1 cellular context compared by ENCODE assay signal in the genomic region with DNA sequence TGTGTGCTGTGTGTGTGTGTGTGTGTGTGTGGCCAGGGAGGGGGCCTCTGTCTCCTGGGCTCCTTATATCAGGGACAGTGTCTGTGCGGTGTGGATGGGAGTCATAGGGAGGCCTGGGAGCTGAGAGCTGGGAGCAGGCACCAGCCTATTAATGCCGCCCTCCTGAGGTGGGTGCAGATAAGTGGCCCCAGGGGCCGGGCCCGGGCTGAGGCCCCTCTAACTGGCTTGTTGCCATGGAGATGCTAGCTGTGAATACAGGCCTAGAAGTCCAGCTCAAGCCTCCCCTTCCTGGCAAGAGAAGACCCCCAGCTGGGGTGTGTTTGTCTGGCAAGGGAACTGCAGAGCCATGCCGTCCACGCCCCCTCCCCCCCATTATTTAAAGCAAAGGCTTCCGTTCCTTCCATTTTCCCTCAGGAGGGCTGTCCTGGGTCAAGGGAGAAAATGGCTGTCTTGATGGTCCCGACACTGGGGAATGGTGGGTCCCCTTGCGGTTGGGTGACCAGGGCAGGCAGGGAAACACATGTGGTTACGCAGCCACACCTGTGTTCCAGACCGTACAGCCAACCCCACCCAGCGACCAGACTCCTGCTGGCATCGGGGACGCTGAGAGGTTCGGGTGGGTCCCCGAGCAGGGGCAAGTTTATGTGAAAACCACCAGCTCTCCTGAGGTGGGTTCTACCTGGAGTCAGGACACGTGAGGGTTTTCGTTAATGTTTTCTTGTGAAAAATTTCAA.
TF ChIP-seq lines count a peak whose summit lies in the region.

No MANE protein-coding gene starts in this region.

TF ChIP-seq in WTC11, 78 proteins besides CTCF, POLR2A, EP300 and RAD21 (continued from another document):
- TF ChIP-seq, protein P1, sequence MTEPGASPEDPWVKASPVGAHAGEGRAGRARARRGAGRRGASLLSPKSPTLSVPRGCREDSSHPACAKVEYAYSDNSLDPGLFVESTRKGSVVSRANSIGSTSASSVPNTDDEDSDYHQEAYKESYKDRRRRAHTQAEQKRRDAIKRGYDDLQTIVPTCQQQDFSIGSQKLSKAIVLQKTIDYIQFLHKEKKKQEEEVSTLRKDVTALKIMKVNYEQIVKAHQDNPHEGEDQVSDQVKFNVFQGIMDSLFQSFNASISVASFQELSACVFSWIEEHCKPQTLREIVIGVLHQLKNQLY (CRISPR knock-in tag; IDR thresholded peaks at IDR 0.05): no peak
- TF ChIP-seq, protein P2, sequence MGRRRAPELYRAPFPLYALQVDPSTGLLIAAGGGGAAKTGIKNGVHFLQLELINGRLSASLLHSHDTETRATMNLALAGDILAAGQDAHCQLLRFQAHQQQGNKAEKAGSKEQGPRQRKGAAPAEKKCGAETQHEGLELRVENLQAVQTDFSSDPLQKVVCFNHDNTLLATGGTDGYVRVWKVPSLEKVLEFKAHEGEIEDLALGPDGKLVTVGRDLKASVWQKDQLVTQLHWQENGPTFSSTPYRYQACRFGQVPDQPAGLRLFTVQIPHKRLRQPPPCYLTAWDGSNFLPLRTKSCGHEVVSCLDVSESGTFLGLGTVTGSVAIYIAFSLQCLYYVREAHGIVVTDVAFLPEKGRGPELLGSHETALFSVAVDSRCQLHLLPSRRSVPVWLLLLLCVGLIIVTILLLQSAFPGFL (CRISPR knock-in tag; IDR thresholded peaks at IDR 0.05; ENCODE audit: borderline replicate concordance): no peak
- TF ChIP-seq, protein P3, sequence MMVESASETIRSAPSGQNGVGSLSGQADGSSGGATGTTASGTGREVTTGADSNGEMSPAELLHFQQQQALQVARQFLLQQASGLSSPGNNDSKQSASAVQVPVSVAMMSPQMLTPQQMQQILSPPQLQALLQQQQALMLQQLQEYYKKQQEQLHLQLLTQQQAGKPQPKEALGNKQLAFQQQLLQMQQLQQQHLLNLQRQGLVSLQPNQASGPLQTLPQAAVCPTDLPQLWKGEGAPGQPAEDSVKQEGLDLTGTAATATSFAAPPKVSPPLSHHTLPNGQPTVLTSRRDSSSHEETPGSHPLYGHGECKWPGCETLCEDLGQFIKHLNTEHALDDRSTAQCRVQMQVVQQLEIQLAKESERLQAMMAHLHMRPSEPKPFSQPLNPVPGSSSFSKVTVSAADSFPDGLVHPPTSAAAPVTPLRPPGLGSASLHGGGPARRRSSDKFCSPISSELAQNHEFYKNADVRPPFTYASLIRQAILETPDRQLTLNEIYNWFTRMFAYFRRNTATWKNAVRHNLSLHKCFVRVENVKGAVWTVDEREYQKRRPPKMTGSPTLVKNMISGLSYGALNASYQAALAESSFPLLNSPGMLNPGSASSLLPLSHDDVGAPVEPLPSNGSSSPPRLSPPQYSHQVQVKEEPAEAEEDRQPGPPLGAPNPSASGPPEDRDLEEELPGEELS (CRISPR knock-in tag; IDR thresholded peaks at IDR 0.05): no peak
- TF ChIP-seq, protein P4, sequence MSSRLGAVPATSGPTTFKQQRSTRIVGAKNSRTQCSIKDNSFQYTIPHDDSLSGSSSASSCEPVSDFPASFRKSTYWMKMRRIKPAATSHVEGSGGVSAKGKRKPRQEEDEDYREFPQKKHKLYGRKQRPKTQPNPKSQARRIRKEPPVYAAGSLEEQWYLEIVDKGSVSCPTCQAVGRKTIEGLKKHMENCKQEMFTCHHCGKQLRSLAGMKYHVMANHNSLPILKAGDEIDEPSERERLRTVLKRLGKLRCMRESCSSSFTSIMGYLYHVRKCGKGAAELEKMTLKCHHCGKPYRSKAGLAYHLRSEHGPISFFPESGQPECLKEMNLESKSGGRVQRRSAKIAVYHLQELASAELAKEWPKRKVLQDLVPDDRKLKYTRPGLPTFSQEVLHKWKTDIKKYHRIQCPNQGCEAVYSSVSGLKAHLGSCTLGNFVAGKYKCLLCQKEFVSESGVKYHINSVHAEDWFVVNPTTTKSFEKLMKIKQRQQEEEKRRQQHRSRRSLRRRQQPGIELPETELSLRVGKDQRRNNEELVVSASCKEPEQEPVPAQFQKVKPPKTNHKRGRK (CRISPR knock-in tag; IDR thresholded peaks at IDR 0.05; ENCODE audit: borderline replicate concordance): no peak
- TF ChIP-seq, protein P5, sequence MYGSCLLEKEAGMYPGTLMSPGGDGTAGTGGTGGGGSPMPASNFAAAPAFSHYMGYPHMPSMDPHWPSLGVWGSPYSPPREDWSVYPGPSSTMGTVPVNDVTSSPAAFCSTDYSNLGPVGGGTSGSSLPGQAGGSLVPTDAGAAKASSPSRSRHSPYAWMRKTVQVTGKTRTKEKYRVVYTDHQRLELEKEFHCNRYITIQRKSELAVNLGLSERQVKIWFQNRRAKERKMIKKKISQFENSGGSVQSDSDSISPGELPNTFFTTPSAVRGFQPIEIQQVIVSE (CRISPR knock-in tag; IDR thresholded peaks at IDR 0.05; ENCODE audit: borderline replicate concordance): no peak
- TF ChIP-seq TP53 (CRISPR knock-in tag; IDR thresholded peaks at IDR 0.05): no peak
- TF ChIP-seq, protein P6, sequence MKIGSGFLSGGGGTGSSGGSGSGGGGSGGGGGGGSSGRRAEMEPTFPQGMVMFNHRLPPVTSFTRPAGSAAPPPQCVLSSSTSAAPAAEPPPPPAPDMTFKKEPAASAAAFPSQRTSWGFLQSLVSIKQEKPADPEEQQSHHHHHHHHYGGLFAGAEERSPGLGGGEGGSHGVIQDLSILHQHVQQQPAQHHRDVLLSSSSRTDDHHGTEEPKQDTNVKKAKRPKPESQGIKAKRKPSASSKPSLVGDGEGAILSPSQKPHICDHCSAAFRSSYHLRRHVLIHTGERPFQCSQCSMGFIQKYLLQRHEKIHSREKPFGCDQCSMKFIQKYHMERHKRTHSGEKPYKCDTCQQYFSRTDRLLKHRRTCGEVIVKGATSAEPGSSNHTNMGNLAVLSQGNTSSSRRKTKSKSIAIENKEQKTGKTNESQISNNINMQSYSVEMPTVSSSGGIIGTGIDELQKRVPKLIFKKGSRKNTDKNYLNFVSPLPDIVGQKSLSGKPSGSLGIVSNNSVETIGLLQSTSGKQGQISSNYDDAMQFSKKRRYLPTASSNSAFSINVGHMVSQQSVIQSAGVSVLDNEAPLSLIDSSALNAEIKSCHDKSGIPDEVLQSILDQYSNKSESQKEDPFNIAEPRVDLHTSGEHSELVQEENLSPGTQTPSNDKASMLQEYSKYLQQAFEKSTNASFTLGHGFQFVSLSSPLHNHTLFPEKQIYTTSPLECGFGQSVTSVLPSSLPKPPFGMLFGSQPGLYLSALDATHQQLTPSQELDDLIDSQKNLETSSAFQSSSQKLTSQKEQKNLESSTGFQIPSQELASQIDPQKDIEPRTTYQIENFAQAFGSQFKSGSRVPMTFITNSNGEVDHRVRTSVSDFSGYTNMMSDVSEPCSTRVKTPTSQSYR (CRISPR knock-in tag; IDR thresholded peaks at IDR 0.05): no peak
TF ChIP-seq in WTC11: peak in this region for 0.
